In genomic region chr12:102478416-102479098, GRCh38 we compare ENCODE assay signal across 8 cellular contexts. TPM values are rescaled to one million over a fixed set of nuclear protein-coding genes. Genes with fewer than 3 reads are reported as not detected.
DNase-seq lines count a peak whose midpoint lies in the region; ATAC-seq lines count a peak whose summit lies in the region.

No MANE protein-coding gene starts in this region.

- ATAC-seq in GM21529 (IDR thresholded peaks at IDR 0.05; ENCODE audit: unreplicated experiment): peak; percentile 62
- ATAC-seq in esophagus mucosa: peak; percentile 32

- DNase-seq in NOMO-1 treated with DMSO at 0.1 percent for 48 hours (lab: John Stamatoyannopoulos, UW; ENCODE audit: unreplicated experiment) (peak; percentile 38), NOMO-1 treated with dmso at 0.1 percent for 144 hours (lab: John Stamatoyannopoulos, UW; ENCODE audit: unreplicated experiment) (no peak), KBM-7 (peak; percentile 9), NCI-H510A treated with DMSO at 0.1 percent for 48 hours (lab: John Stamatoyannopoulos, UW) (no peak), occipital lobe (lab: John Stamatoyannopoulos, UW) (no peak)
- peak; percentile 16 for DNase-seq in stimulated activated CD8-positive, alpha-beta memory T cell treated with anti-CD3 and anti-CD28 coated beads, Interleukin-4, amount 100 ng/mL, for 24 hours (ENCODE audit: low read depth)

- in situ Hi-C loops in KBM-7 (cut with MboI; ENCODE audit: low pct_unique_long_range_greater_than_20kb, low sequenced_read_pairs): loop anchor here (25.0 kb wide), 1 partner anchor 541 kb away; no protein-coding TSS in a partner anchor

RNA-seq across cellular contexts. Expression of gene IGF1, which starts 1.8 kb away (rescaled TPM):
- total RNA-seq in esophagus mucosa: 1.5 TPM
- 5.5 TPM for total RNA-seq in occipital lobe

Comparison
In these comparisons a context has a peak if more than half of its experiments do, and no peak if none do; other contexts are left out.
1. DNase-seq: peak in NOMO-1 treated with DMSO at 0.1 percent for 48 hours (single experiment), KBM-7 (single experiment) and stimulated activated CD8-positive, alpha-beta memory T cell treated with anti-CD3 and anti-CD28 coated beads, Interleukin-4, amount 100 ng/mL, for 24 hours (single experiment); none in NOMO-1 treated with dmso at 0.1 percent for 144 hours (single experiment), NCI-H510A treated with DMSO at 0.1 percent for 48 hours (single experiment) and occipital lobe (single experiment).